ENCODE assay signal across 1 cellular context in the genomic region with DNA sequence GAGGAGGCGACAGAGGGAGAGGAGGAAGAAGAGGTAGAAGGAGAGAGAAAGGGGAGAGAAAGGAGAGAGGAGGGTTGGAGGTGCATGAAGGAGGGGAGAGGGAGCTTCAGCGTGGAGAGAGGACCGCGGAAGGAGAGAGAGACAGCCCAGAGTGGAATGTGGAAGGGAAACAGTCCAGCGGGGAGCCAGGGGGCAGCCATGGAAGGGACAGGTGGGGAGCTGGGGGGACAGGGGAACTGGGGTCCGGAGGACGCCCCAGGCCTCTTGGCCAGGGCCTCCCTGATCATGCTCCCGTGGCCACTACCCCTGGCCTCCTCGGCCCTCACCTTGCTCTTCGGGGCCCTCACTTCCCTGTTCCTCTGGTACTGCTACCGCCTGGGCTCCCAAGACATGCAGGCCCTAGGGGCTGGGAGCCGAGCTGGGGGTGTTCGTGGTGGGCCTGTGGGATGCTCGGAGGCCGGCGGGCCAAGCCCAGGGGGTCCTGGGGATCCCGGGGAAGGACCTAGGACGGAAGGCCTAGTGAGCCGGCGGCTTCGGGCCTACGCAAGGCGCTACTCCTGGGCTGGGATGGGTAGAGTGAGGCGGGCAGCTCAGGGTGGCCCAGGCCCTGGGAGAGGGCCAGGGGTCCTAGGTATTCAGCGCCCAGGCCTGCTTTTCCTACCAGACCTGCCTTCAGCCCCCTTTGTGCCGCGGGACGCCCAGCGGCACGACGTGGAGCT.
TF ChIP-seq lines count a peak whose summit lies in the region.

No MANE protein-coding gene starts in this region.

TF ChIP-seq in HepG2, 621 proteins besides CTCF, POLR2A, EP300 and RAD21 (continued from another document and continues in another):
- TF ChIP-seq, protein P1, sequence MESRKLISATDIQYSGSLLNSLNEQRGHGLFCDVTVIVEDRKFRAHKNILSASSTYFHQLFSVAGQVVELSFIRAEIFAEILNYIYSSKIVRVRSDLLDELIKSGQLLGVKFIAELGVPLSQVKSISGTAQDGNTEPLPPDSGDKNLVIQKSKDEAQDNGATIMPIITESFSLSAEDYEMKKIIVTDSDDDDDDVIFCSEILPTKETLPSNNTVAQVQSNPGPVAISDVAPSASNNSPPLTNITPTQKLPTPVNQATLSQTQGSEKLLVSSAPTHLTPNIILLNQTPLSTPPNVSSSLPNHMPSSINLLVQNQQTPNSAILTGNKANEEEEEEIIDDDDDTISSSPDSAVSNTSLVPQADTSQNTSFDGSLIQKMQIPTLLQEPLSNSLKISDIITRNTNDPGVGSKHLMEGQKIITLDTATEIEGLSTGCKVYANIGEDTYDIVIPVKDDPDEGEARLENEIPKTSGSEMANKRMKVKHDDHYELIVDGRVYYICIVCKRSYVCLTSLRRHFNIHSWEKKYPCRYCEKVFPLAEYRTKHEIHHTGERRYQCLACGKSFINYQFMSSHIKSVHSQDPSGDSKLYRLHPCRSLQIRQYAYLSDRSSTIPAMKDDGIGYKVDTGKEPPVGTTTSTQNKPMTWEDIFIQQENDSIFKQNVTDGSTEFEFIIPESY (CRISPR knock-in tag; IDR thresholded peaks at IDR 0.05): no peak
- TF ChIP-seq HMGA1 (CRISPR knock-in tag; conservative IDR thresholded peaks at IDR 0.05): no peak
- no peak for TF ChIP-seq ZNF883 (CRISPR knock-in tag; IDR thresholded peaks at IDR 0.05; ENCODE audit: not compliant biosample characterization)
- TF ChIP-seq ZFP36 (IDR thresholded peaks at IDR 0.05; ENCODE audit: borderline replicate concordance, low read depth, low read length, partially characterized antibody): no peak
- no peak for TF ChIP-seq MIER2 (CRISPR knock-in tag; IDR thresholded peaks at IDR 0.05)
- 0 out of 2 replicates have a peak, but pooled peaks have one; percentile 48 for TF ChIP-seq ZNF235 (CRISPR knock-in tag; IDR thresholded peaks at IDR 0.05; ENCODE audit: borderline replicate concordance)
- TF ChIP-seq ZNF333 (CRISPR knock-in tag; IDR thresholded peaks at IDR 0.05; ENCODE audit: borderline replicate concordance): no peak
- peak; percentile 92 for TF ChIP-seq PHF8 (CRISPR knock-in tag; IDR thresholded peaks at IDR 0.05)
- no peak for TF ChIP-seq CBX1 (IDR thresholded peaks at IDR 0.05; ENCODE audit: low read depth)
- TF ChIP-seq SMYD3 (CRISPR knock-in tag; IDR thresholded peaks at IDR 0.05): no peak
- TF ChIP-seq EED (CRISPR knock-in tag; IDR thresholded peaks at IDR 0.05): no peak; the same call in none of the 2 replicates
- TF ChIP-seq ARHGAP35 (CRISPR knock-in tag; IDR thresholded peaks at IDR 0.05; ENCODE audit: borderline replicate concordance): peak; percentile 68
- no peak for TF ChIP-seq HNRNPUL1 (IDR thresholded peaks at IDR 0.05; ENCODE audit: low read depth, low read length)
- peak; percentile 28; the same call in 1 of the 2 replicates for TF ChIP-seq HDAC2 (CRISPR knock-in tag; IDR thresholded peaks at IDR 0.05)
- TF ChIP-seq KLF16 (CRISPR knock-in tag; IDR thresholded peaks at IDR 0.05): no peak
- TF ChIP-seq SNAI1 (CRISPR knock-in tag; IDR thresholded peaks at IDR 0.05; ENCODE audit: borderline replicate concordance): peak; percentile 21; the same call in 1 of the 2 replicates
- no peak for TF ChIP-seq TRIM24 (CRISPR knock-in tag; IDR thresholded peaks at IDR 0.05)
- TF ChIP-seq ZSCAN29 (CRISPR knock-in tag; conservative IDR thresholded peaks at IDR 0.05): peak; percentile 19; the same call in 1 of the 2 replicates
- TF ChIP-seq ZNF3 (CRISPR knock-in tag; IDR thresholded peaks at IDR 0.05): no peak
- TF ChIP-seq, protein P2, sequence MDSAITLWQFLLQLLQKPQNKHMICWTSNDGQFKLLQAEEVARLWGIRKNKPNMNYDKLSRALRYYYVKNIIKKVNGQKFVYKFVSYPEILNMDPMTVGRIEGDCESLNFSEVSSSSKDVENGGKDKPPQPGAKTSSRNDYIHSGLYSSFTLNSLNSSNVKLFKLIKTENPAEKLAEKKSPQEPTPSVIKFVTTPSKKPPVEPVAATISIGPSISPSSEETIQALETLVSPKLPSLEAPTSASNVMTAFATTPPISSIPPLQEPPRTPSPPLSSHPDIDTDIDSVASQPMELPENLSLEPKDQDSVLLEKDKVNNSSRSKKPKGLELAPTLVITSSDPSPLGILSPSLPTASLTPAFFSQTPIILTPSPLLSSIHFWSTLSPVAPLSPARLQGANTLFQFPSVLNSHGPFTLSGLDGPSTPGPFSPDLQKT (CRISPR knock-in tag; IDR thresholded peaks at IDR 0.05; ENCODE audit: borderline replicate concordance): no peak
- no peak for TF ChIP-seq CBX2 (IDR thresholded peaks at IDR 0.05; ENCODE audit: low read depth, low read length)
- TF ChIP-seq CBX2 (CRISPR knock-in tag; IDR thresholded peaks at IDR 0.05; ENCODE audit: low read depth): no peak
- TF ChIP-seq ZNF747 (CRISPR knock-in tag; IDR thresholded peaks at IDR 0.05; ENCODE audit: borderline replicate concordance): 0 out of 2 replicates have a peak, but pooled peaks have one; percentile 15
- TF ChIP-seq KDM3A (CRISPR knock-in tag; IDR thresholded peaks at IDR 0.05; ENCODE audit: low read depth): no peak
- TF ChIP-seq ZNF605 (CRISPR knock-in tag; IDR thresholded peaks at IDR 0.05): peak; percentile 82
- no peak for TF ChIP-seq RFX1 (IDR thresholded peaks at IDR 0.05)
- no peak; the same call in 1 of the 2 replicates for TF ChIP-seq ZZZ3 (CRISPR knock-in tag; IDR thresholded peaks at IDR 0.05; ENCODE audit: borderline replicate concordance)
- no peak; the same call in 1 of the 2 replicates for TF ChIP-seq MLLT10 (CRISPR knock-in tag; IDR thresholded peaks at IDR 0.05)
- no peak for TF ChIP-seq JARID2 (CRISPR knock-in tag; IDR thresholded peaks at IDR 0.05; ENCODE audit: insufficient replicate concordance)
- no peak for TF ChIP-seq ZNF264 (CRISPR knock-in tag; IDR thresholded peaks at IDR 0.05)
- peak; percentile 61; the same call in 1 of the 2 replicates for TF ChIP-seq SPEN (CRISPR knock-in tag; IDR thresholded peaks at IDR 0.05; ENCODE audit: low read depth)
- TF ChIP-seq ZFP90 (CRISPR knock-in tag; IDR thresholded peaks at IDR 0.05; ENCODE audit: borderline replicate concordance): no peak
- no peak; the same call in 1 of the 2 replicates for TF ChIP-seq ZNF138 (CRISPR knock-in tag; IDR thresholded peaks at IDR 0.05; ENCODE audit: low read depth)
- TF ChIP-seq ZNF10 (CRISPR knock-in tag; IDR thresholded peaks at IDR 0.05; ENCODE audit: borderline replicate concordance, low read depth): no peak
- TF ChIP-seq HCFC1 (IDR thresholded peaks at IDR 0.05; ENCODE audit: low read depth, low read length): no peak
- TF ChIP-seq, protein P3, sequence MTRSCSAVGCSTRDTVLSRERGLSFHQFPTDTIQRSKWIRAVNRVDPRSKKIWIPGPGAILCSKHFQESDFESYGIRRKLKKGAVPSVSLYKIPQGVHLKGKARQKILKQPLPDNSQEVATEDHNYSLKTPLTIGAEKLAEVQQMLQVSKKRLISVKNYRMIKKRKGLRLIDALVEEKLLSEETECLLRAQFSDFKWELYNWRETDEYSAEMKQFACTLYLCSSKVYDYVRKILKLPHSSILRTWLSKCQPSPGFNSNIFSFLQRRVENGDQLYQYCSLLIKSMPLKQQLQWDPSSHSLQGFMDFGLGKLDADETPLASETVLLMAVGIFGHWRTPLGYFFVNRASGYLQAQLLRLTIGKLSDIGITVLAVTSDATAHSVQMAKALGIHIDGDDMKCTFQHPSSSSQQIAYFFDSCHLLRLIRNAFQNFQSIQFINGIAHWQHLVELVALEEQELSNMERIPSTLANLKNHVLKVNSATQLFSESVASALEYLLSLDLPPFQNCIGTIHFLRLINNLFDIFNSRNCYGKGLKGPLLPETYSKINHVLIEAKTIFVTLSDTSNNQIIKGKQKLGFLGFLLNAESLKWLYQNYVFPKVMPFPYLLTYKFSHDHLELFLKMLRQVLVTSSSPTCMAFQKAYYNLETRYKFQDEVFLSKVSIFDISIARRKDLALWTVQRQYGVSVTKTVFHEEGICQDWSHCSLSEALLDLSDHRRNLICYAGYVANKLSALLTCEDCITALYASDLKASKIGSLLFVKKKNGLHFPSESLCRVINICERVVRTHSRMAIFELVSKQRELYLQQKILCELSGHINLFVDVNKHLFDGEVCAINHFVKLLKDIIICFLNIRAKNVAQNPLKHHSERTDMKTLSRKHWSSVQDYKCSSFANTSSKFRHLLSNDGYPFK (CRISPR knock-in tag; IDR thresholded peaks at IDR 0.05; ENCODE audit: borderline replicate concordance): no peak
- no peak for TF ChIP-seq NCOA5 (CRISPR knock-in tag; IDR thresholded peaks at IDR 0.05)
- TF ChIP-seq ARNT (IDR thresholded peaks at IDR 0.05): no peak
- TF ChIP-seq, protein P4, sequence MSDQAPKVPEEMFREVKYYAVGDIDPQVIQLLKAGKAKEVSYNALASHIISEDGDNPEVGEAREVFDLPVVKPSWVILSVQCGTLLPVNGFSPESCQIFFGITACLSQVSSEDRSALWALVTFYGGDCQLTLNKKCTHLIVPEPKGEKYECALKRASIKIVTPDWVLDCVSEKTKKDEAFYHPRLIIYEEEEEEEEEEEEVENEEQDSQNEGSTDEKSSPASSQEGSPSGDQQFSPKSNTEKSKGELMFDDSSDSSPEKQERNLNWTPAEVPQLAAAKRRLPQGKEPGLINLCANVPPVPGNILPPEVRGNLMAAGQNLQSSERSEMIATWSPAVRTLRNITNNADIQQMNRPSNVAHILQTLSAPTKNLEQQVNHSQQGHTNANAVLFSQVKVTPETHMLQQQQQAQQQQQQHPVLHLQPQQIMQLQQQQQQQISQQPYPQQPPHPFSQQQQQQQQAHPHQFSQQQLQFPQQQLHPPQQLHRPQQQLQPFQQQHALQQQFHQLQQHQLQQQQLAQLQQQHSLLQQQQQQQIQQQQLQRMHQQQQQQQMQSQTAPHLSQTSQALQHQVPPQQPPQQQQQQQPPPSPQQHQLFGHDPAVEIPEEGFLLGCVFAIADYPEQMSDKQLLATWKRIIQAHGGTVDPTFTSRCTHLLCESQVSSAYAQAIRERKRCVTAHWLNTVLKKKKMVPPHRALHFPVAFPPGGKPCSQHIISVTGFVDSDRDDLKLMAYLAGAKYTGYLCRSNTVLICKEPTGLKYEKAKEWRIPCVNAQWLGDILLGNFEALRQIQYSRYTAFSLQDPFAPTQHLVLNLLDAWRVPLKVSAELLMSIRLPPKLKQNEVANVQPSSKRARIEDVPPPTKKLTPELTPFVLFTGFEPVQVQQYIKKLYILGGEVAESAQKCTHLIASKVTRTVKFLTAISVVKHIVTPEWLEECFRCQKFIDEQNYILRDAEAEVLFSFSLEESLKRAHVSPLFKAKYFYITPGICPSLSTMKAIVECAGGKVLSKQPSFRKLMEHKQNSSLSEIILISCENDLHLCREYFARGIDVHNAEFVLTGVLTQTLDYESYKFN (CRISPR knock-in tag; conservative IDR thresholded peaks at IDR 0.05): no peak
- TF ChIP-seq NFIB (CRISPR knock-in tag; IDR thresholded peaks at IDR 0.05; ENCODE audit: borderline replicate concordance): no peak
- TF ChIP-seq, protein P5, sequence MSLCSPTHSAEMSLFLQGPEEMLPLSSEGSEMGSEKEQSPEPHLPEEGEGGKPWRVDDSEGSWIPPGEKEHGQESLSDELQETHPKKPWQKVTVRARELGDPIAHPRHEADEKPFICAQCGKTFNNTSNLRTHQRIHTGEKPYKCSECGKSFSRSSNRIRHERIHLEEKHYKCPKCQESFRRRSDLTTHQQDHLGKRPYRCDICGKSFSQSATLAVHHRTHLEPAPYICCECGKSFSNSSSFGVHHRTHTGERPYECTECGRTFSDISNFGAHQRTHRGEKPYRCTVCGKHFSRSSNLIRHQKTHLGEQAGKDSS (CRISPR knock-in tag; IDR thresholded peaks at IDR 0.05; ENCODE audit: borderline replicate concordance, low read depth): no peak
- no peak for TF ChIP-seq ZFP41 (CRISPR knock-in tag; IDR thresholded peaks at IDR 0.05; ENCODE audit: borderline replicate concordance)
- TF ChIP-seq MAFG (CRISPR knock-in tag; IDR thresholded peaks at IDR 0.05): no peak
- TF ChIP-seq AKAP8 (CRISPR knock-in tag; IDR thresholded peaks at IDR 0.05): no peak
- TF ChIP-seq, protein P6, sequence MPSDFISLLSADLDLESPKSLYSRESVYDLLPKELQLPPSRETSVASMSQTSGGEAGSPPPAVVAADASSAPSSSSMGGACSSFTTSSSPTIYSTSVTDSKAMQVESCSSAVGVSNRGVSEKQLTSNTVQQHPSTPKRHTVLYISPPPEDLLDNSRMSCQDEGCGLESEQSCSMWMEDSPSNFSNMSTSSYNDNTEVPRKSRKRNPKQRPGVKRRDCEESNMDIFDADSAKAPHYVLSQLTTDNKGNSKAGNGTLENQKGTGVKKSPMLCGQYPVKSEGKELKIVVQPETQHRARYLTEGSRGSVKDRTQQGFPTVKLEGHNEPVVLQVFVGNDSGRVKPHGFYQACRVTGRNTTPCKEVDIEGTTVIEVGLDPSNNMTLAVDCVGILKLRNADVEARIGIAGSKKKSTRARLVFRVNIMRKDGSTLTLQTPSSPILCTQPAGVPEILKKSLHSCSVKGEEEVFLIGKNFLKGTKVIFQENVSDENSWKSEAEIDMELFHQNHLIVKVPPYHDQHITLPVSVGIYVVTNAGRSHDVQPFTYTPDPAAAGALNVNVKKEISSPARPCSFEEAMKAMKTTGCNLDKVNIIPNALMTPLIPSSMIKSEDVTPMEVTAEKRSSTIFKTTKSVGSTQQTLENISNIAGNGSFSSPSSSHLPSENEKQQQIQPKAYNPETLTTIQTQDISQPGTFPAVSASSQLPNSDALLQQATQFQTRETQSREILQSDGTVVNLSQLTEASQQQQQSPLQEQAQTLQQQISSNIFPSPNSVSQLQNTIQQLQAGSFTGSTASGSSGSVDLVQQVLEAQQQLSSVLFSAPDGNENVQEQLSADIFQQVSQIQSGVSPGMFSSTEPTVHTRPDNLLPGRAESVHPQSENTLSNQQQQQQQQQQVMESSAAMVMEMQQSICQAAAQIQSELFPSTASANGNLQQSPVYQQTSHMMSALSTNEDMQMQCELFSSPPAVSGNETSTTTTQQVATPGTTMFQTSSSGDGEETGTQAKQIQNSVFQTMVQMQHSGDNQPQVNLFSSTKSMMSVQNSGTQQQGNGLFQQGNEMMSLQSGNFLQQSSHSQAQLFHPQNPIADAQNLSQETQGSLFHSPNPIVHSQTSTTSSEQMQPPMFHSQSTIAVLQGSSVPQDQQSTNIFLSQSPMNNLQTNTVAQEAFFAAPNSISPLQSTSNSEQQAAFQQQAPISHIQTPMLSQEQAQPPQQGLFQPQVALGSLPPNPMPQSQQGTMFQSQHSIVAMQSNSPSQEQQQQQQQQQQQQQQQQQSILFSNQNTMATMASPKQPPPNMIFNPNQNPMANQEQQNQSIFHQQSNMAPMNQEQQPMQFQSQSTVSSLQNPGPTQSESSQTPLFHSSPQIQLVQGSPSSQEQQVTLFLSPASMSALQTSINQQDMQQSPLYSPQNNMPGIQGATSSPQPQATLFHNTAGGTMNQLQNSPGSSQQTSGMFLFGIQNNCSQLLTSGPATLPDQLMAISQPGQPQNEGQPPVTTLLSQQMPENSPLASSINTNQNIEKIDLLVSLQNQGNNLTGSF (CRISPR knock-in tag; IDR thresholded peaks at IDR 0.05): no peak
- TF ChIP-seq TCF7 (IDR thresholded peaks at IDR 0.05; ENCODE audit: low read depth): no peak
- no peak for TF ChIP-seq XBP1 (CRISPR knock-in tag; IDR thresholded peaks at IDR 0.05)
- no peak for TF ChIP-seq ZNF577 (CRISPR knock-in tag; IDR thresholded peaks at IDR 0.05; ENCODE audit: borderline replicate concordance, low read depth)
- TF ChIP-seq, protein P7, sequence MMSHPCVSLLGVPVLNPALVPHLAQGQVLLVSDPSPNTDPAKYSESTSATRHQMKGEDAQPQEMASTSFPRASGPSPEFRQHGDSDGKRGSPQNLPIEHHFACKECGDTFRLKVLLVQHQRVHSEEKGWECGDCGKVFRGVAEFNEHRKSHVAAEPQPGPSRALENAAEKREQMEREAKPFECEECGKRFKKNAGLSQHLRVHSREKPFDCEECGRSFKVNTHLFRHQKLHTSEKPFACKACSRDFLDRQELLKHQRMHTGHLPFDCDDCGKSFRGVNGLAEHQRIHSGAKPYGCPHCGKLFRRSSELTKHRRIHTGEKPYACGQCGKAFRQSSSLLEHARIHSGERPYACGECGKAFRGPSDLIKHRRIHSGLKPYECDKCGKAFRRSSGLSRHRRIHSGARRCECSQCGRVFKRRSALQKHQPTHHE (CRISPR knock-in tag; IDR thresholded peaks at IDR 0.05; ENCODE audit: borderline replicate concordance): no peak
- TF ChIP-seq PHB2 (IDR thresholded peaks at IDR 0.05; ENCODE audit: partially characterized antibody): peak; percentile 18
